ENCODE assay signal across 8 cellular contexts in genomic region chr3:97658670-97659285, GRCh38.
DNase-seq lines count a peak whose midpoint lies in the region; ATAC-seq, FAIRE-seq and TF ChIP-seq lines count a peak whose summit lies in the region.

No MANE protein-coding gene starts in this region.

- H3K9me3 Mint-ChIP-seq in activated naive CD8-positive, alpha-beta T cell treated with anti-CD3 and anti-CD28 coated beads for 36 hours = no peaks in the 10 kb centered on the region

- TF ChIP-seq CTCF in coronary artery (IDR thresholded peaks at IDR 0.05) (peak; percentile 29), pancreas (IDR thresholded peaks at IDR 0.05) (peak in 3 of 4 donors; percentile 18 to 36 (median 30))

- no peaks in the 10 kb centered on the region for H3K36me3 Mint-ChIP-seq in activated naive CD8-positive, alpha-beta T cell treated with anti-CD3 and anti-CD28 coated beads for 36 hours

- peaks cover 13% of the 10 kb centered on the region for H3K27me3 Mint-ChIP-seq in activated naive CD8-positive, alpha-beta T cell treated with anti-CD3 and anti-CD28 coated beads for 36 hours

- H3K27ac Mint-ChIP-seq in activated naive CD8-positive, alpha-beta T cell treated with anti-CD3 and anti-CD28 coated beads for 36 hours = no peak overlapping the region

- peak; percentile 54 for FAIRE-seq in pancreas (lab: Jason Lieb, UNC)

- H3K4me1 ChIP-seq in pancreas = no peaks in the 10 kb centered on the region

- H3K27me3 ChIP-seq in pancreas = no peaks in the 10 kb centered on the region

- DNase-seq in DMS79 (lab: John Stamatoyannopoulos, UW) (peak; percentile 2), NCI-H69 (lab: John Stamatoyannopoulos, UW) (peak; percentile 73), coronary artery (ENCODE audit: low spot score) (no peak), pancreas (no peak)
- DNase-seq in activated naive CD8-positive, alpha-beta T cell treated with anti-CD3 and anti-CD28 coated beads for 36 hours = no peak

- H3K4me1 Mint-ChIP-seq in activated naive CD8-positive, alpha-beta T cell treated with anti-CD3 and anti-CD28 coated beads for 36 hours = no peaks in the 10 kb centered on the region

- ATAC-seq in HG02981 (IDR thresholded peaks at IDR 0.05; ENCODE audit: unreplicated experiment) (peak; percentile 60), pancreas (no peak), HG02938 (IDR thresholded peaks at IDR 0.05; ENCODE audit: unreplicated experiment) (no peak), GM21576 (IDR thresholded peaks at IDR 0.05; ENCODE audit: unreplicated experiment) (no peak)

- H3K36me3 ChIP-seq in pancreas = no peaks in the 10 kb centered on the region

- no peak overlapping the region for H3K4me3 Mint-ChIP-seq in activated naive CD8-positive, alpha-beta T cell treated with anti-CD3 and anti-CD28 coated beads for 36 hours

- H3K9me3 ChIP-seq in pancreas = no peaks in the 10 kb centered on the region

- H3K4me3 ChIP-seq in coronary artery (no peak overlapping the region), pancreas (no peak overlapping the region)

- intact Hi-C loops in pancreas (cut with DNase I) = no loop called here

- H3K27ac ChIP-seq in coronary artery = no peak overlapping the region
- H3K27ac ChIP-seq in pancreas = no peak overlapping the region

- WGBS in pancreas, 2 donors = 41 to 45% methylated on average over 3 of the region's 3 CpGs

Comparison
In these comparisons a context has a peak if more than half of its experiments do, and no peak if none do; other contexts are left out.
1. DNase-seq: peak in DMS79 (single experiment) and NCI-H69 (single experiment); none in coronary artery (single experiment), pancreas (0 of 6) and activated naive CD8-positive, alpha-beta T cell treated with anti-CD3 and anti-CD28 coated beads for 36 hours (single experiment).